18 cellular contexts compared by ENCODE assay signal in genomic region chr16:65068151-65068740, GRCh38. TPM values are rescaled to one million over a fixed set of nuclear protein-coding genes. Genes with fewer than 3 reads are reported as not detected.
DNase-seq lines count a peak whose midpoint lies in the region; ATAC-seq, FAIRE-seq and TF ChIP-seq lines count a peak whose summit lies in the region.
"Had no signal": no experiment of that assay in that cellular context is flagged by ENCODE, and none has a peak within 500 bp of the region (broad histone marks: within the 10 kb centered on the region; RNA-seq: fewer than 3 reads in every experiment).

No MANE protein-coding gene starts in this region.

- no peak for ATAC-seq in foreskin keratinocyte
- ATAC-seq: right lobe of liver had no signal

- POLR2A ChIA-PET in activated CD4-positive, alpha-beta memory T cell treated with anti-CD3 and anti-CD28 coated beads for 36 hours (lab: Charles Lee): no interaction called here

- peak overlapping the region; percentile 79 for H3K27ac Mint-ChIP-seq in astrocyte (ENCODE audit: unreplicated experiment)
- no peak overlapping the region for H3K27ac Mint-ChIP-seq in activated T-cell treated with anti-CD3 and anti-CD28 coated beads, Interleukin-2, amount 50 U/mL, for 24 hours
- H3K27ac Mint-ChIP-seq in activated CD4-positive, alpha-beta memory T cell treated with anti-CD3 and anti-CD28 coated beads for 36 hours: no peak overlapping the region
- H3K27ac Mint-ChIP-seq: activated T-helper 1 cell treated with anti-CD3 and anti-CD28 coated beads, Interleukin-12 subunit alpha, Interleukin-12 subunit beta, Interleukin-2, Interleukin-4 antibody, amounts not matched to agents 30 ng/mL and 10 ng/mL and 1 ng/mL, durations not matched to agents 14 hours and 24 hours and 36 hours; IgD-negative memory B cell had no signal

- no peaks in the 10 kb centered on the region for H3K27me3 Mint-ChIP-seq in astrocyte (ENCODE audit: low read depth, unreplicated experiment)
- no peaks in the 10 kb centered on the region for H3K27me3 Mint-ChIP-seq in activated T-cell treated with anti-CD3 and anti-CD28 coated beads, Interleukin-2, amount 50 U/mL, for 24 hours
- no peaks in the 10 kb centered on the region for H3K27me3 Mint-ChIP-seq in activated CD4-positive, alpha-beta memory T cell treated with anti-CD3 and anti-CD28 coated beads for 36 hours
- H3K27me3 Mint-ChIP-seq: IgD-negative memory B cell, naive B cell had no signal

- no peak overlapping the region for H2AFZ ChIP-seq in astrocyte (ENCODE audit: low read depth, low read length)
- no peak overlapping the region for H2AFZ ChIP-seq in smooth muscle cell (ENCODE audit: low read depth)

- H3K27ac ChIP-seq in astrocyte (ENCODE audit: low read depth, low read length) (peak overlapping the region; percentile 90), foreskin keratinocyte (no peak overlapping the region), smooth muscle cell (ENCODE audit: low read depth) (peak overlapping the region; percentile 96)
- H3K27ac ChIP-seq: 22Rv1, right lobe of liver had no signal

- intact Hi-C loops in activated CD4-positive, alpha-beta memory T cell treated with anti-CD3 and anti-CD28 coated beads for 36 hours (cut with micrococcal nuclease): no loop called here

- peaks cover 54% of the 10 kb centered on the region for H3F3A ChIP-seq in smooth muscle cell (ENCODE audit: low read depth)

- peaks cover 40% of the 10 kb centered on the region for H3K4me1 Mint-ChIP-seq in astrocyte (ENCODE audit: low read depth, unreplicated experiment)
- H3K4me1 Mint-ChIP-seq in activated T-cell treated with anti-CD3 and anti-CD28 coated beads, Interleukin-2, amount 50 U/mL, for 24 hours (ENCODE audit: low read depth): no peaks in the 10 kb centered on the region
- H3K4me1 Mint-ChIP-seq in activated CD4-positive, alpha-beta memory T cell treated with anti-CD3 and anti-CD28 coated beads for 36 hours (ENCODE audit: low read depth): no peaks in the 10 kb centered on the region
- H3K4me1 Mint-ChIP-seq: IgD-negative memory B cell, naive B cell had no signal

- no peak for TF ChIP-seq CTCF in astrocyte (IDR thresholded peaks at IDR 0.05; ENCODE audit: insufficient read depth, low read depth, low read length)
- TF ChIP-seq CTCF in foreskin keratinocyte (conservative IDR thresholded peaks at IDR 0.05): no peak
- TF ChIP-seq CTCF in smooth muscle cell (IDR thresholded peaks at IDR 0.05; ENCODE audit: borderline replicate concordance, insufficient read depth, poor library complexity, severe bottlenecking): no peak

- H3K9me3 ChIP-seq in astrocyte (ENCODE audit: insufficient read depth, low read depth, low read length) (no peaks in the 10 kb centered on the region), smooth muscle cell (replicated peaks; ENCODE audit: low read depth) (no peaks in the 10 kb centered on the region)
- H3K9me3 ChIP-seq: right lobe of liver had no signal

- H3K36me3 ChIP-seq in astrocyte (ENCODE audit: insufficient read depth, low read length) (peaks cover 9% of the 10 kb centered on the region), smooth muscle cell (ENCODE audit: low read depth) (no peaks in the 10 kb centered on the region)
- H3K36me3 ChIP-seq: right lobe of liver had no signal

- H4K20me1 ChIP-seq in astrocyte (ENCODE audit: insufficient read depth, low read length) (peaks cover 80% of the 10 kb centered on the region), smooth muscle cell (ENCODE audit: low read depth) (peaks cover 100% of the 10 kb centered on the region)

- no peaks in the 10 kb centered on the region for H3K9me3 Mint-ChIP-seq in astrocyte (ENCODE audit: unreplicated experiment)
- peaks cover 21% of the 10 kb centered on the region for H3K9me3 Mint-ChIP-seq in activated T-cell treated with anti-CD3 and anti-CD28 coated beads, Interleukin-2, amount 50 U/mL, for 24 hours
- peaks cover 6% of the 10 kb centered on the region for H3K9me3 Mint-ChIP-seq in activated CD4-positive, alpha-beta memory T cell treated with anti-CD3 and anti-CD28 coated beads for 36 hours

- H3K4me1 ChIP-seq in astrocyte (ENCODE audit: insufficient read depth, low read length): peaks cover 41% of the 10 kb centered on the region
- no peaks in the 10 kb centered on the region for H3K4me1 ChIP-seq in foreskin keratinocyte
- peaks cover 32% of the 10 kb centered on the region for H3K4me1 ChIP-seq in smooth muscle cell (ENCODE audit: low read depth)
- H3K4me1 ChIP-seq: right lobe of liver had no signal

- CTCF ChIA-PET in activated CD4-positive, alpha-beta memory T cell treated with anti-CD3 and anti-CD28 coated beads for 36 hours (lab: Charles Lee): no interaction called here

- 22% methylated on average over 5 of the region's 5 CpGs for WGBS in smooth muscle cell (ENCODE audit: low lambda C conversion rate)

- peak overlapping the region; percentile 73 for H3K9ac ChIP-seq in astrocyte (ENCODE audit: low read length)
- H3K9ac ChIP-seq in smooth muscle cell (ENCODE audit: low read depth): peak overlapping the region; percentile 69

- H3K27me3 ChIP-seq in astrocyte (ENCODE audit: insufficient read depth, low read length) (no peaks in the 10 kb centered on the region), foreskin keratinocyte (no peaks in the 10 kb centered on the region), smooth muscle cell (ENCODE audit: low read depth) (no peaks in the 10 kb centered on the region)
- H3K27me3 ChIP-seq: right lobe of liver had no signal

- no peak overlapping the region for H3K4me3 Mint-ChIP-seq in astrocyte (ENCODE audit: unreplicated experiment)
- H3K4me3 Mint-ChIP-seq in activated T-cell treated with anti-CD3 and anti-CD28 coated beads, Interleukin-2, amount 50 U/mL, for 24 hours: no peak overlapping the region
- H3K4me3 Mint-ChIP-seq in activated CD4-positive, alpha-beta memory T cell treated with anti-CD3 and anti-CD28 coated beads for 36 hours: no peak overlapping the region
- H3K4me3 Mint-ChIP-seq: activated T-helper 1 cell treated with anti-CD3 and anti-CD28 coated beads, Interleukin-12 subunit alpha, Interleukin-12 subunit beta, Interleukin-2, Interleukin-4 antibody, amounts not matched to agents 30 ng/mL and 10 ng/mL and 1 ng/mL, durations not matched to agents 14 hours and 24 hours and 36 hours; IgD-negative memory B cell; naive B cell had no signal

- H3K4me3 ChIP-seq in astrocyte (ENCODE audit: insufficient read depth, low read depth, low read length) (peak overlapping the region; percentile 32), smooth muscle cell (no peak overlapping the region)
- H3K4me3 ChIP-seq: right lobe of liver had no signal

- FAIRE-seq in astrocyte (lab: Jason Lieb, UNC): peak; percentile 50
- FAIRE-seq: islet of Langerhans had no signal

- H3K79me2 ChIP-seq in astrocyte (ENCODE audit: insufficient read depth, low read length) (peaks cover 98% of the 10 kb centered on the region), smooth muscle cell (ENCODE audit: low read depth) (peaks cover 98% of the 10 kb centered on the region)

- H3K4me2 ChIP-seq in astrocyte (ENCODE audit: low read length) (no peak overlapping the region), smooth muscle cell (peak overlapping the region; percentile 77)

- H3K36me3 Mint-ChIP-seq in astrocyte (ENCODE audit: low read depth, unreplicated experiment): peaks cover 8% of the 10 kb centered on the region
- H3K36me3 Mint-ChIP-seq in activated T-cell treated with anti-CD3 and anti-CD28 coated beads, Interleukin-2, amount 50 U/mL, for 24 hours (ENCODE audit: low read depth): no peaks in the 10 kb centered on the region
- H3K36me3 Mint-ChIP-seq in activated CD4-positive, alpha-beta memory T cell treated with anti-CD3 and anti-CD28 coated beads for 36 hours: no peaks in the 10 kb centered on the region
- H3K36me3 Mint-ChIP-seq: IgD-negative memory B cell, naive B cell had no signal

- DNase-seq in DMS 273 (lab: John Stamatoyannopoulos, UW; ENCODE audit: unreplicated experiment): peak; percentile 20
- DNase-seq in DMS 273 treated with DMSO at 0.1 percent for 48 hours (lab: John Stamatoyannopoulos, UW): no peak
- DNase-seq in astrocyte (ENCODE audit: low read depth): peak; percentile 71
- peak; percentile 30 to 31 for DNase-seq in foreskin keratinocyte
- DNase-seq in smooth muscle cell (lab: John Stamatoyannopoulos, UW; ENCODE audit: unreplicated experiment): no peak
- no peak for DNase-seq in activated T-cell treated with anti-CD3 and anti-CD28 coated beads, Interleukin-2, amount 50 U/mL, for 24 hours
- DNase-seq in activated CD4-positive, alpha-beta memory T cell treated with anti-CD3 and anti-CD28 coated beads for 36 hours: no peak
- DNase-seq in HuH-7.5 (ENCODE audit: low spot score): no peak
- DNase-seq: foreskin melanocyte; naive B cell; NCI-H1436 treated with DMSO at 0.1 percent for 48 hours; NK-92 treated with Interleukin-12 subunit alpha and Interleukin-12 subunit beta, amount 100 ng/mL, for 24 hours; right lobe of liver; SW 1271 had no signal

RNA-seq across cellular contexts. Expression of gene CDH11, which starts 53.6 kb away (rescaled TPM):
- total RNA-seq in astrocyte (313 and 509 TPM in 2 replicates), foreskin keratinocyte (18.3 and 21.6 TPM in 2 replicates), smooth muscle cell (1,172 and 1,251 TPM in 2 replicates)
- polyA plus RNA-seq in foreskin keratinocyte (2.7 and 2.8 TPM in 2 replicates), smooth muscle cell (637 and 1,034 TPM in 2 replicates)
- not detected for total RNA-seq in activated CD4-positive, alpha-beta memory T cell treated with anti-CD3 and anti-CD28 coated beads for 36 hours
- total RNA-seq: activated T-helper 1 cell treated with anti-CD3 and anti-CD28 coated beads, Interleukin-12 subunit alpha, Interleukin-12 subunit beta, Interleukin-2, Interleukin-4 antibody, amounts not matched to agents 30 ng/mL and 10 ng/mL and 1 ng/mL, durations not matched to agents 14 hours and 24 hours and 36 hours had no signal
- polyA plus RNA-seq: IgD-negative memory B cell had no signal

Comparison
In these comparisons a context has a peak if more than half of its experiments do, and no peak if none do; other contexts are left out.
1. DNase-seq: peak in DMS 273 (single experiment), astrocyte (single experiment) and foreskin keratinocyte (2 of 2); none in DMS 273 treated with DMSO at 0.1 percent for 48 hours (single experiment), smooth muscle cell (single experiment), activated T-cell treated with anti-CD3 and anti-CD28 coated beads, Interleukin-2, amount 50 U/mL, for 24 hours (single experiment), activated CD4-positive, alpha-beta memory T cell treated with anti-CD3 and anti-CD28 coated beads for 36 hours (single experiment) and HuH-7.5 (single experiment).
2. RNA of gene CDH11, which starts 53.6 kb away (total RNA-seq): 1,172 to 1,251 TPM in smooth muscle cell, 313 to 509 TPM in astrocyte and 18.3 to 21.6 TPM in foreskin keratinocyte; not detected in activated CD4-positive, alpha-beta memory T cell treated with anti-CD3 and anti-CD28 coated beads for 36 hours; every median in the first group is over 10 times any median in the second.